ENCODE assay signal across 8 cellular contexts in genomic region chr20:52064936-52065335, GRCh38.
"Had no signal": no experiment of that assay in that cellular context is flagged by ENCODE, and none has a peak within 500 bp of the region (broad histone marks: within the 10 kb centered on the region; RNA-seq: fewer than 3 reads in every experiment).

No MANE protein-coding gene starts in this region.

- H3K4me2 ChIP-seq: KMS-11 had no signal

- H3K4me1 Mint-ChIP-seq: IgD-negative memory B cell had no signal

- DNase-seq: IMR-90, KBM-7, KG1 had no signal

- H3K4me3 Mint-ChIP-seq: IgD-negative memory B cell had no signal

- H3K27ac Mint-ChIP-seq: IgD-negative memory B cell had no signal

- H3K27ac ChIP-seq: HL-60, KMS-11 had no signal

- H3K9ac ChIP-seq: KMS-11 had no signal

- H3K4me3 ChIP-seq: K562 had no signal

- FAIRE-seq: HepG2, K562 had no signal

- ATAC-seq: HepG2, K562 had no signal

- H3K27me3 Mint-ChIP-seq: IgD-negative memory B cell had no signal
